Comparison of ENCODE assay signal across 8 cellular contexts in the genomic region with DNA sequence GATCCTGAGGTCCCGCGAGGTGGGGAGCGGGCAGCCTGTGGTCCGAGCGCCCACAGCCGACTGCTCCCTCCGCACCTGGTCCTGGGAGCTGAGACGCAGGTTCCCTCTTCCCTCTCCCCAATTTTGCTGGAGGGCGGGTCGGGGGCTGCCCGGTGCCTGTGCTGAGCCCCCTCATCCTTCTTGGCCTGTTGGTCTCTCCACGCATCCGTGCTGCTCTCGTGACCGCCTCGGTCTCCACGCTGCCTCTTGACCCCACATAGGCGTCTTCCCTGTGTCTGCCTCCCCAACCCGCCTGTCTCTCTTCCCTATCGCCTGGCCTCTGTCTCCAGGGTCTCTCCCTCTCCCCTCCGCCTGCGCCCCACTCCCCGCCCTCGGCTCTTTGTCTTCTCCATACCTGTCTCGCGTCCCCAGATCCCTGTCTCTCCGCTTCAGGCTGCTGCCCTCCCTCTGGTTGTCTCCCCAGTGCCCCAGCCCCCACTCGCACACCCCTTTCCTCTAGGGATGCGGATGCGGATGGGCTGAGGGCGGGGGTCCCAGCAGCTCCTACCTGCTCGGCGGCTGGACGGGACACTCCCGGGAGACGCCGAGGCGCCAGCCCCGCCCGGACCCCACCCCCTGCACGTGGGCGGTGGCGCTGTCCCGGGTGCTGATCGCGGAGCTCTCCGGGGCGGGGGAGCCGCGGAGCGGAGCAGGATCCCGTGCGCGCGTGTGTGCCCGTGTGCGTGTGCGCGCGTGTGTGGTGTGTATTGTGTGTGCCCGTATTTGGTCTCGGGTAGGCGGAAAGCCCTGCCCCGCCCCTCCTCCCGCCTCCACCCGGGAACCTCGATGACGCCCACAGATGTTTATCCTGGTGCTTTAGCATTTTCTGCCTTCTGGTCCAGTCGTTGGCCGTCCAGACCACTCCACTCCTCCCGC. TPM values are rescaled to one million over a fixed set of nuclear protein-coding genes. Genes with fewer than 3 reads are reported as not detected.
DNase-seq lines count a peak whose midpoint lies in the region; ATAC-seq and TF ChIP-seq lines count a peak whose summit lies in the region.

Gene SYT5 (minus strand): TSS at position 720 of the 915 bp plus-strand sequence. CDS start 1,248 bp downstream, outside the sequence.

- H3K27me3 ChIP-seq in IMR-90 (ENCODE audit: control insufficient read depth, insufficient read depth, low read length) = peaks cover 34% of the 10 kb centered on the region

- H3K4ac ChIP-seq in IMR-90 (ENCODE audit: low read depth, low read length) = no peak within 1 kb of the TSS

- in situ Hi-C loops in IMR-90 (cut with MboI; ENCODE audit: low sequenced_read_pairs) = no loop called here

- H3K9me3 ChIP-seq in IMR-90 (ENCODE audit: control insufficient read depth, insufficient read depth, low read length) (no peaks in the 10 kb centered on the region), mesodermal cell (ENCODE audit: control insufficient read depth, low read length) (no peaks in the 10 kb centered on the region)

- 1% methylated on average over 13 of the region's 71 CpGs; no CpG with 5 or more reads in 1 of the 2 experiments for WGBS in IMR-90 (ENCODE audit: extremely low coverage in 2 of 2, insufficient read length in 1 of 2), 2 experiments
- 4 to 5% methylated on average over 37 to 43 of the region's 71 CpGs for WGBS in mesodermal cell (ENCODE audit: insufficient coverage in 2 of 2), 2 experiments

- H3K56ac ChIP-seq in IMR-90 (ENCODE audit: extremely low read depth, insufficient read depth, low read length) = no peak within 1 kb of the TSS

- ATAC-seq in IMR-90 (ENCODE audit: low read depth) (peak; percentile 82), HG02884 (IDR thresholded peaks at IDR 0.05; ENCODE audit: unreplicated experiment) (no peak)
- ATAC-seq in stimulated activated memory B cell treated with anti-CD40 and anti-IgM and Interleukin-4, amounts not matched to agents 10 μg/mL and 1 μg/mL and 100 μg/mL, for 72 hours = peak; percentile 63

- H3K23ac ChIP-seq in IMR-90 (ENCODE audit: low read depth, low read length) = no peak within 1 kb of the TSS

- no peak within 1 kb of the TSS for H4K8ac ChIP-seq in IMR-90 (ENCODE audit: low read depth in 2 of 2, low read length in 2 of 2)

- no peak within 1 kb of the TSS for H2BK20ac ChIP-seq in IMR-90 (ENCODE audit: low read depth, low read length)

- BruUV-seq in IMR-90 (replicated peaks; lab: Mats Ljungman, UMichigan) = no TSS peak

- no peak within 1 kb of the TSS for H2BK5ac ChIP-seq in IMR-90 (ENCODE audit: low read depth, low read length, poor library complexity, severe bottlenecking)

- H4K91ac ChIP-seq in IMR-90 (ENCODE audit: insufficient read depth, low read depth, low read length) = no peak within 1 kb of the TSS; the same call in 1 of the 2 replicates

- H3K4me3 ChIP-seq in IMR-90 (ENCODE audit: insufficient read depth, low read depth, low read length) (peak within 1 kb of the TSS; percentile 49), coronary artery (peak within 1 kb of the TSS; percentile 59), mesodermal cell (ENCODE audit: extremely low read depth, insufficient read depth, low read length, poor library complexity, severe bottlenecking) (peak within 1 kb of the TSS; percentile 37)

- CTCF ChIA-PET in IMR-90 (lab: Yijun Ruan, JAX) = no interaction called here

- dilution Hi-C loops in IMR-90 (cut with HindIII; ENCODE audit: low sequenced_read_pairs, unreplicated experiment) = no loop called here

- H4K5ac ChIP-seq in IMR-90 (ENCODE audit: low read depth, low read length) = no peak within 1 kb of the TSS

- no peak for TF ChIP-seq CTCF in IMR-90 (conservative IDR thresholded peaks at IDR 0.05; ENCODE audit: low read depth, low read length)
- TF ChIP-seq CTCF in coronary artery (IDR thresholded peaks at IDR 0.05) = no peak

- H3K27ac ChIP-seq in IMR-90 (ENCODE audit: insufficient read depth, low read length) (no peak within 1 kb of the TSS), coronary artery (no peak within 1 kb of the TSS), mesodermal cell (ENCODE audit: low read depth, low read length, severe bottlenecking) (peak within 1 kb of the TSS; percentile 53)

- H3K36me3 Mint-ChIP-seq in stimulated activated memory B cell treated with anti-CD40 and anti-IgM and Interleukin-4, amounts not matched to agents 10 μg/mL and 1 μg/mL and 100 μg/mL, for 72 hours = no peaks in the 10 kb centered on the region

- no peak within 1 kb of the TSS for H2BK15ac ChIP-seq in IMR-90 (ENCODE audit: low read depth, low read length)

- no peaks in the 10 kb centered on the region for H3K36me3 ChIP-seq in IMR-90 (ENCODE audit: control insufficient read depth, insufficient read depth, low read length)
- no peaks in the 10 kb centered on the region for H3K36me3 ChIP-seq in mesodermal cell (ENCODE audit: control insufficient read depth, insufficient read depth, low read length)

- peak within 1 kb of the TSS; percentile 70 for H2AK9ac ChIP-seq in IMR-90 (replicated peaks; ENCODE audit: low read depth, low read length, poor library complexity)

- no peak for TF ChIP-seq POLR2A in IMR-90 (IDR thresholded peaks at IDR 0.05; ENCODE audit: low read depth, low read length)

- H3K18ac ChIP-seq in IMR-90 (ENCODE audit: low read depth, low read length) = no peak within 1 kb of the TSS

- H2AK5ac ChIP-seq in IMR-90 (ENCODE audit: low read depth, low read length) = no peak within 1 kb of the TSS; the same call in 1 of the 2 replicates

- H3K4me2 ChIP-seq in IMR-90 (ENCODE audit: low read depth, low read length) = peak within 1 kb of the TSS; percentile 98

- H4K20me1 ChIP-seq in IMR-90 (ENCODE audit: insufficient read depth, low read length) = peaks cover 8% of the 10 kb centered on the region

- H3K14ac ChIP-seq in IMR-90 (replicated peaks; ENCODE audit: low read depth, low read length) = no peak within 1 kb of the TSS

- H2BK120ac ChIP-seq in IMR-90 (ENCODE audit: low read depth, low read length) = no peak within 1 kb of the TSS

- peaks cover 3% of the 10 kb centered on the region for H3K9me3 Mint-ChIP-seq in stimulated activated memory B cell treated with anti-CD40 and anti-IgM and Interleukin-4, amounts not matched to agents 10 μg/mL and 1 μg/mL and 100 μg/mL, for 72 hours

- peaks cover 25% of the 10 kb centered on the region for H3K4me1 Mint-ChIP-seq in stimulated activated memory B cell treated with anti-CD40 and anti-IgM and Interleukin-4, amounts not matched to agents 10 μg/mL and 1 μg/mL and 100 μg/mL, for 72 hours

- peak within 1 kb of the TSS; percentile 92 for H2AFZ ChIP-seq in IMR-90 (replicated peaks; ENCODE audit: low read length, poor library complexity)

- H3K9ac ChIP-seq in IMR-90 (ENCODE audit: low read depth, low read length) = no peak within 1 kb of the TSS

- peak within 1 kb of the TSS; percentile 83 for H3K4me3 Mint-ChIP-seq in stimulated activated memory B cell treated with anti-CD40 and anti-IgM and Interleukin-4, amounts not matched to agents 10 μg/mL and 1 μg/mL and 100 μg/mL, for 72 hours

- DNase-seq in ELR (ENCODE audit: low read depth) (peak; percentile 38), IMR-90 (no peak), coronary artery (ENCODE audit: low spot score) (no peak), kidney glomerular epithelial cell (lab: John Stamatoyannopoulos, UW) (no peak)
- peak; percentile 70 for DNase-seq in activated CD4-positive, alpha-beta T cell treated with anti-CD3 and anti-CD28 coated beads for 48 hours

- TF ChIP-seq RAD21 in IMR-90 (IDR thresholded peaks at IDR 0.05; ENCODE audit: low read length) = no peak

- POLR2A ChIA-PET in IMR-90 (lab: Charles Lee; ENCODE audit: unreplicated experiment) = no interaction called here

- H3K79me1 ChIP-seq in IMR-90 (ENCODE audit: low read depth in 1 of 2, low read length in 2 of 2) = no peaks in the 10 kb centered on the region

- H3K4me1 ChIP-seq in IMR-90 (ENCODE audit: control insufficient read depth, insufficient read depth, low read length) (peaks cover 4% of the 10 kb centered on the region), mesodermal cell (ENCODE audit: control insufficient read depth, insufficient read depth, low read length, poor library complexity, severe bottlenecking) (peaks cover 2% of the 10 kb centered on the region)

- peaks cover 90% of the 10 kb centered on the region for H3K27me3 Mint-ChIP-seq in stimulated activated memory B cell treated with anti-CD40 and anti-IgM and Interleukin-4, amounts not matched to agents 10 μg/mL and 1 μg/mL and 100 μg/mL, for 72 hours

- no peaks in the 10 kb centered on the region for H3K9me1 ChIP-seq in IMR-90 (ENCODE audit: insufficient read depth, low read length)

- intact Hi-C loops in IMR-90 (cut with micrococcal nuclease) = loop anchor here (1.0 kb wide), 1 partner anchor 36 kb away; no protein-coding TSS in a partner anchor

- H3K27ac Mint-ChIP-seq in stimulated activated memory B cell treated with anti-CD40 and anti-IgM and Interleukin-4, amounts not matched to agents 10 μg/mL and 1 μg/mL and 100 μg/mL, for 72 hours = peak within 1 kb of the TSS; percentile 49

TF ChIP-seq in IMR-90, 13 proteins besides CTCF, POLR2A, EP300 and RAD21 (continues in another document):
- TF ChIP-seq ELK1 (IDR thresholded peaks at IDR 0.05; ENCODE audit: borderline replicate concordance, low read depth, low read length) = no peak
- TF ChIP-seq CHD1 (IDR thresholded peaks at IDR 0.05; ENCODE audit: low read depth, low read length) = no peak
- TF ChIP-seq MAFK (IDR thresholded peaks at IDR 0.05; ENCODE audit: low read depth, low read length) = no peak
- peak; percentile 93 for TF ChIP-seq MAZ (IDR thresholded peaks at IDR 0.05; ENCODE audit: borderline replicate concordance, low read depth, low read length)
- TF ChIP-seq RFX5 (IDR thresholded peaks at IDR 0.05; ENCODE audit: low read depth, low read length) = no peak
- no peak for TF ChIP-seq FOS (IDR thresholded peaks at IDR 0.05; ENCODE audit: low read depth, low read length)

RNA-seq across cellular contexts. Expression of gene SYT5, which starts in this region (rescaled TPM):
- total RNA-seq in IMR-90 (2012; rRNA removed) = under 0.01 TPM in 2 replicates
- polyA plus RNA-seq in IMR-90 (2012; rRNA removed) = 0.15 TPM in 1 of 2 replicates, not detected in the other
- polyA plus RNA-seq in IMR-90 (2012; cell fraction: cytosol; rRNA removed) = 0.02 and 0.08 TPM in 2 replicates
- 0.36 and 0.41 TPM in 2 replicates for polyA plus RNA-seq in IMR-90 (2012; cell fraction: nucleus; rRNA removed; ENCODE audit: low replicate concordance)
- polyA plus RNA-seq in mesodermal cell (2013, experiment 1 of 2) = 1.8 TPM
- 0.20 TPM for polyA plus RNA-seq in mesodermal cell (2013, experiment 2 of 2)

Comparison
In these comparisons a context has a peak if more than half of its experiments do, and no peak if none do; other contexts are left out.
1. Peak in ATAC-seq, H3K4me3 ChIP-seq and H3K4me2 ChIP-seq in IMR-90; RNA of the gene not detected or under 1 TPM.
2. DNase-seq: peak in ELR (single experiment) and activated CD4-positive, alpha-beta T cell treated with anti-CD3 and anti-CD28 coated beads for 48 hours (single experiment); none in IMR-90 (single experiment), coronary artery (single experiment) and kidney glomerular epithelial cell (single experiment).
3. Peak in every context shown above with its lines, with median percentiles within 50 percentile points of each other: H3K4me3 ChIP-seq.